In the genomic region with DNA sequence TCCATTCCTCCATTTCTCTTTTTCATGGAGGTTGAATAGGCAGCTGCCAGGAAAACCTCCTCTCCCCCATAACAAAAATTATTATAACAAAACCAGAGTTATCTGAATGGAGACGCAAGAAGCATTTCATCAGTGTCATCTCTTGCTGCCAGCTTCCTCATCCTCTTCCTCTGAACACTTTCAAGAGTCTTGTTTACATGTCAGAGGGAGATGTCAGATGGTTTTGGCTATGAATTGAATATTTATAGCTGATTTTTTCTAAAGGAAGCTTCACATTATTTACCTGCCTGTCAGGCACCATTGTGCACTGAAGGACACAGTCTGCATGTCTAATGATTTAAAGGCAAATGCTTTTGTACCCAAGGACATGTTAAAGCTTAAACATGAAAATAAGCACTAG, we compare ENCODE assay signal across 16 cellular contexts.
A peak's percentile ranks its signal among the peaks of the same experiment; 100 is the strongest.
DNase-seq lines count a peak whose midpoint lies in the region; ATAC-seq, FAIRE-seq and TF ChIP-seq lines count a peak whose summit lies in the region.
"Had no signal": no experiment of that assay in that cellular context is flagged by ENCODE, and none has a peak within 500 bp of the region (broad histone marks: within the 10 kb centered on the region; RNA-seq: fewer than 3 reads in every experiment).

No MANE protein-coding gene starts in this region.

- peaks cover 57% of the 10 kb centered on the region for H3K4me1 Mint-ChIP-seq in T-helper 2 cell treated with Interferon-gamma antibody and Interleukin-4, amounts not matched to agents 5 μg/mL and 100 μg/mL, for 36 hours (ENCODE audit: low read depth)
- H3K4me1 Mint-ChIP-seq in memory B cell = peaks cover 48% of the 10 kb centered on the region

- H3K9me3 Mint-ChIP-seq in T-helper 2 cell treated with Interferon-gamma antibody and Interleukin-4, amounts not matched to agents 5 μg/mL and 100 μg/mL, for 36 hours = no peaks in the 10 kb centered on the region
- H3K9me3 Mint-ChIP-seq in memory B cell = no peaks in the 10 kb centered on the region
- H3K9me3 Mint-ChIP-seq: HFFc6 had no signal

- H3K4me3 Mint-ChIP-seq in T-helper 2 cell treated with Interferon-gamma antibody and Interleukin-4, amounts not matched to agents 5 μg/mL and 100 μg/mL, for 36 hours = peak overlapping the region; percentile 22
- peak overlapping the region; percentile 71 for H3K4me3 Mint-ChIP-seq in memory B cell
- H3K4me3 Mint-ChIP-seq: HFFc6 had no signal

- no peak for TF ChIP-seq POLR2A in GM12892 (IDR thresholded peaks at IDR 0.05; ENCODE audit: low read depth, low read length)

- H3K27me3 Mint-ChIP-seq in T-helper 2 cell treated with Interferon-gamma antibody and Interleukin-4, amounts not matched to agents 5 μg/mL and 100 μg/mL, for 36 hours (ENCODE audit: low read depth) = no peaks in the 10 kb centered on the region
- H3K27me3 Mint-ChIP-seq in memory B cell = no peaks in the 10 kb centered on the region

- peak; percentile 30 for ATAC-seq in memory B cell (ENCODE audit: low read depth)
- no peak for ATAC-seq in GM21515 (IDR thresholded peaks at IDR 0.05; ENCODE audit: unreplicated experiment)
- ATAC-seq: A549 had no signal

- H3K27ac Mint-ChIP-seq in T-helper 2 cell treated with Interferon-gamma antibody and Interleukin-4, amounts not matched to agents 5 μg/mL and 100 μg/mL, for 36 hours = peak overlapping the region; percentile 64
- peak overlapping the region; percentile 96 for H3K27ac Mint-ChIP-seq in memory B cell
- H3K27ac Mint-ChIP-seq: HFFc6 had no signal

- FAIRE-seq in GM12892 (lab: Jason Lieb, UNC) (peak; percentile 40), frontal cortex (lab: Jason Lieb, UNC) (no peak)
- FAIRE-seq: A549 had no signal

- H3K36me3 Mint-ChIP-seq in T-helper 2 cell treated with Interferon-gamma antibody and Interleukin-4, amounts not matched to agents 5 μg/mL and 100 μg/mL, for 36 hours (ENCODE audit: low read depth) = peaks cover 50% of the 10 kb centered on the region
- H3K36me3 Mint-ChIP-seq in memory B cell = peaks cover 11% of the 10 kb centered on the region

- DNase-seq in NCI-H526 (lab: John Stamatoyannopoulos, UW) (peak; percentile 9 to 12), NCI-H526 treated with DMSO at 0.1 percent for 48 hours (lab: John Stamatoyannopoulos, UW) (no peak), GM12892 (ENCODE audit: insufficient read length) (no peak), memory B cell (ENCODE audit: low spot score in 2 of 2) (no peak), frontal cortex (ENCODE audit: low spot score in 2 of 2) (no peak), NCI-H2081 (lab: John Stamatoyannopoulos, UW) (no peak)
- DNase-seq in T-helper 2 cell treated with Interferon-gamma antibody and Interleukin-4, amounts not matched to agents 5 μg/mL and 100 μg/mL, for 36 hours (ENCODE audit: low spot score) = no peak
- DNase-seq: foreskin fibroblast; HFFc6; NCI-H510A treated with DMSO at 0.1 percent for 48 hours; posterior cingulate gyrus; SIG-M5; stimulated activated CD4-positive, alpha-beta T cell treated with anti-CD3 and anti-CD28 coated beads, Interleukin-15, amount 100 ng/mL, for 24 hours; transverse colon had no signal

Comparison
In these comparisons a context has a peak if more than half of its experiments do, and no peak if none do; other contexts are left out.
1. DNase-seq: peak in NCI-H526 (2 of 2); none in NCI-H526 treated with DMSO at 0.1 percent for 48 hours (single experiment), GM12892 (single experiment), T-helper 2 cell treated with Interferon-gamma antibody and Interleukin-4, amounts not matched to agents 5 μg/mL and 100 μg/mL, for 36 hours (single experiment), memory B cell (0 of 2), frontal cortex (0 of 2) and NCI-H2081 (0 of 2).